ENCODE assay signal across 17 cellular contexts in the genomic region with DNA sequence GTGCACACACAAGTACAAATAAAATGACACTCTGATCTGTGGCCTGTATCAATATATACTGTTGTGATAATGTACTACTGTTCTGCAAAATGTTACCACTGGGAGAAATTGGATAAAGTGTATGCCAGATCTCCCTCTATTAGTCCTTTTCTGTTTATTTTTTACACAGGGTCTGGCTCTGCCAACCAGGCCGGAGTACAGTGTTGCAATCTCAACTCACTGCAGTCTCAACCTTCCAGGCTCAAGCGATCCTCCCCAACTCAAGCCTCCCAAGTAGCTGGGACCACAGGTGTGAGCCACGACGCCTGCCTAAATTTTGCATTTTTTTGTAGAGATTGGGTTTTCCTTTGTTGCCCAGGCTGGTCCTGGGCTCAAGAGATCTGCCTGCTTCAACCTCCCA. TPM values are rescaled to one million over a fixed set of nuclear protein-coding genes. Genes with fewer than 3 reads are reported as not detected.
A peak's percentile ranks its signal among the peaks of the same experiment; 100 is the strongest.
DNase-seq lines count a peak whose midpoint lies in the region; ATAC-seq and TF ChIP-seq lines count a peak whose summit lies in the region.
"Had no signal": no experiment of that assay in that cellular context is flagged by ENCODE, and none has a peak within 500 bp of the region (broad histone marks: within the 10 kb centered on the region; RNA-seq: fewer than 3 reads in every experiment).

No MANE protein-coding gene starts in this region.

- TF ChIP-seq RAD21 in liver (IDR thresholded peaks at IDR 0.05), result peak in 1 of 2 donors; percentile 36

- H3K4me1 Mint-ChIP-seq in type B pancreatic cell (ENCODE audit: unreplicated experiment), result peaks cover 21% of the 10 kb centered on the region

- no peaks in the 10 kb centered on the region for H3K27me3 ChIP-seq in body of pancreas
- no peaks in the 10 kb centered on the region for H3K27me3 ChIP-seq in liver (ENCODE audit: control insufficient read depth in 4 of 4, insufficient read depth in 4 of 4, low read length in 3 of 4)
- H3K27me3 ChIP-seq: heart right ventricle had no signal

- no peak overlapping the region for H3K9ac ChIP-seq in liver (ENCODE audit: low read depth in 1 of 2, low read length in 2 of 2)

- WGBS in body of pancreas, 2 donors, result 20 to 27% methylated on average over 4 of the region's 4 CpGs
- 33% methylated on average over 4 of the region's 4 CpGs for WGBS in liver

- H3K36me3 ChIP-seq in body of pancreas (replicated peaks in 1 of 2; ENCODE audit: insufficient read depth in 1 of 2, low read depth in 2 of 2) (no peaks in the 10 kb centered on the region), liver (ENCODE audit: control insufficient read depth in 4 of 4, insufficient read depth in 3 of 4, low read depth in 1 of 4, low read length in 3 of 4) (no peaks in the 10 kb centered on the region)
- H3K36me3 ChIP-seq: HAP-1, heart right ventricle had no signal

- no peak for TF ChIP-seq POLR2A in body of pancreas (IDR thresholded peaks at IDR 0.05)

- H3K27ac ChIP-seq in body of pancreas, result peak overlapping the region in 2 of 4 donors; percentile 46 to 52
- peak overlapping the region; percentile 78 to 79 for H3K27ac ChIP-seq in liver (ENCODE audit: low read depth in 1 of 2, low read length in 2 of 2)
- H3K27ac ChIP-seq: heart right ventricle had no signal

- intact Hi-C loops in body of pancreas (cut with DNase I) (no loop called here), head of caudate nucleus (cut with DNase I) (no loop called here)

- H3K27ac Mint-ChIP-seq in type B pancreatic cell, result no peak overlapping the region
- H3K27ac Mint-ChIP-seq: activated CD8-positive, alpha-beta T cell treated with anti-CD3 and anti-CD28 coated beads, Interleukin-2, amount 10 ng/mL, durations not matched to agents 7 days and 5 days; activated naive CD4-positive, alpha-beta T cell treated with anti-CD3 and anti-CD28 coated beads for 36 hours had no signal

- peak overlapping the region; percentile 94 for H3K4me3 Mint-ChIP-seq in type B pancreatic cell

- H3K9me3 Mint-ChIP-seq in type B pancreatic cell, result peaks cover 4% of the 10 kb centered on the region
- H3K9me3 Mint-ChIP-seq: activated naive CD4-positive, alpha-beta T cell treated with anti-CD3 and anti-CD28 coated beads for 36 hours had no signal

- peaks cover 27% of the 10 kb centered on the region for H3K4me1 ChIP-seq in body of pancreas
- peaks cover 17 to 38% (median 33%) of the 10 kb centered on the region in 4 donors for H3K4me1 ChIP-seq in liver (ENCODE audit: control insufficient read depth in 4 of 4, insufficient read depth in 4 of 4, low read length in 3 of 4)

- H3K9me3 ChIP-seq in body of pancreas (no peaks in the 10 kb centered on the region), liver (ENCODE audit: control insufficient read depth in 4 of 4, low read length in 3 of 4) (no peaks in the 10 kb centered on the region)
- H3K9me3 ChIP-seq: HAP-1, heart right ventricle had no signal

- TF ChIP-seq CTCF in body of pancreas (IDR thresholded peaks at IDR 0.05) (no peak), liver (IDR thresholded peaks at IDR 0.05; ENCODE audit: low read depth, low read length, missing input control) (no peak), type B pancreatic cell (conservative IDR thresholded peaks at IDR 0.05) (no peak)

- H3K4me3 ChIP-seq in body of pancreas (no peak overlapping the region), liver (ENCODE audit: low read depth in 1 of 3, low read length in 3 of 3) (peak overlapping the region in 2 of 3 donors; percentile 22 to 27)

- H3K27me3 Mint-ChIP-seq in type B pancreatic cell, result peaks cover 3% of the 10 kb centered on the region

- ATAC-seq in body of pancreas (no peak), HG03097 (IDR thresholded peaks at IDR 0.05; ENCODE audit: low FRiP score, unreplicated experiment) (no peak), GM21825 (IDR thresholded peaks at IDR 0.05; ENCODE audit: unreplicated experiment) (no peak)
- ATAC-seq: activated CD8-positive, alpha-beta T cell treated with anti-CD3 and anti-CD28 coated beads, Interleukin-2, amount 10 ng/mL, durations not matched to agents 7 days and 5 days; heart right ventricle had no signal

- peak; percentile 15 for DNase-seq in DMS53 (lab: John Stamatoyannopoulos, UW)
- no peak for DNase-seq in DMS53 treated with DMSO at 0.1 percent for 48 hours (lab: John Stamatoyannopoulos, UW; ENCODE audit: unreplicated experiment)
- DNase-seq in body of pancreas, result peak in 3 of 4 donors; percentile 40 to 52 (median 49)
- no peak for DNase-seq in type B pancreatic cell (ENCODE audit: extremely low spot score, unreplicated experiment)
- no peak for DNase-seq in head of caudate nucleus
- DNase-seq: 8988T; activated CD8-positive, alpha-beta T cell treated with anti-CD3 and anti-CD28 coated beads, Interleukin-2, amount 10 ng/mL, durations not matched to agents 7 days and 5 days; activated naive CD4-positive, alpha-beta T cell treated with anti-CD3 and anti-CD28 coated beads for 36 hours; dermis blood vessel endothelial cell; DMS79 treated with DMSO at 0.1 percent for 48 hours; heart right ventricle; NCI-H2171; substantia nigra had no signal

- H3K36me3 Mint-ChIP-seq in type B pancreatic cell, result peaks cover 13% of the 10 kb centered on the region

TF ChIP-seq in liver, 16 proteins besides CTCF, POLR2A, EP300 and RAD21:
- no peak for TF ChIP-seq JUND (IDR thresholded peaks at IDR 0.05)
- TF ChIP-seq, protein P1, sequence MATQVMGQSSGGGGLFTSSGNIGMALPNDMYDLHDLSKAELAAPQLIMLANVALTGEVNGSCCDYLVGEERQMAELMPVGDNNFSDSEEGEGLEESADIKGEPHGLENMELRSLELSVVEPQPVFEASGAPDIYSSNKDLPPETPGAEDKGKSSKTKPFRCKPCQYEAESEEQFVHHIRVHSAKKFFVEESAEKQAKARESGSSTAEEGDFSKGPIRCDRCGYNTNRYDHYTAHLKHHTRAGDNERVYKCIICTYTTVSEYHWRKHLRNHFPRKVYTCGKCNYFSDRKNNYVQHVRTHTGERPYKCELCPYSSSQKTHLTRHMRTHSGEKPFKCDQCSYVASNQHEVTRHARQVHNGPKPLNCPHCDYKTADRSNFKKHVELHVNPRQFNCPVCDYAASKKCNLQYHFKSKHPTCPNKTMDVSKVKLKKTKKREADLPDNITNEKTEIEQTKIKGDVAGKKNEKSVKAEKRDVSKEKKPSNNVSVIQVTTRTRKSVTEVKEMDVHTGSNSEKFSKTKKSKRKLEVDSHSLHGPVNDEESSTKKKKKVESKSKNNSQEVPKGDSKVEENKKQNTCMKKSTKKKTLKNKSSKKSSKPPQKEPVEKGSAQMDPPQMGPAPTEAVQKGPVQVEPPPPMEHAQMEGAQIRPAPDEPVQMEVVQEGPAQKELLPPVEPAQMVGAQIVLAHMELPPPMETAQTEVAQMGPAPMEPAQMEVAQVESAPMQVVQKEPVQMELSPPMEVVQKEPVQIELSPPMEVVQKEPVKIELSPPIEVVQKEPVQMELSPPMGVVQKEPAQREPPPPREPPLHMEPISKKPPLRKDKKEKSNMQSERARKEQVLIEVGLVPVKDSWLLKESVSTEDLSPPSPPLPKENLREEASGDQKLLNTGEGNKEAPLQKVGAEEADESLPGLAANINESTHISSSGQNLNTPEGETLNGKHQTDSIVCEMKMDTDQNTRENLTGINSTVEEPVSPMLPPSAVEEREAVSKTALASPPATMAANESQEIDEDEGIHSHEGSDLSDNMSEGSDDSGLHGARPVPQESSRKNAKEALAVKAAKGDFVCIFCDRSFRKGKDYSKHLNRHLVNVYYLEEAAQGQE (IDR thresholded peaks at IDR 0.05), result no peak
- no peak for TF ChIP-seq YY1 (IDR thresholded peaks at IDR 0.05)
- no peak for TF ChIP-seq NR2F2 (IDR thresholded peaks at IDR 0.05)
- TF ChIP-seq, protein P2, sequence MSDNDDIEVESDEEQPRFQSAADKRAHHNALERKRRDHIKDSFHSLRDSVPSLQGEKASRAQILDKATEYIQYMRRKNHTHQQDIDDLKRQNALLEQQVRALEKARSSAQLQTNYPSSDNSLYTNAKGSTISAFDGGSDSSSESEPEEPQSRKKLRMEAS (IDR thresholded peaks at IDR 0.05), result no peak
- TF ChIP-seq HNF4A (conservative IDR thresholded peaks at IDR 0.05), result no peak
- TF ChIP-seq RXRA (IDR thresholded peaks at IDR 0.05), result peak in 1 of 2 donors; percentile 22
TF ChIP-seq in liver: peak in this region for 1.

RNA-seq across cellular contexts. Expression of a gene that starts 1.9 kb away (rescaled TPM):
- total RNA-seq in body of pancreas (10 to 100 TPM in 1 of 2 donors, 1 to 10 TPM in 1; 5.2 to 14.5 TPM), liver (1 to 10 TPM; 6.0 to 9.0 TPM), type B pancreatic cell (ENCODE audit: low replicate concordance) (10.9 and 16.3 TPM in 2 replicates)
- polyA plus RNA-seq in liver, result 1 to 10 TPM; 1.3 to 2.8 TPM

Comparison
In these comparisons a context has a peak if more than half of its experiments do, and no peak if none do; other contexts are left out.
1. DNase-seq: peak in DMS53 (single experiment) and body of pancreas (3 of 4); none in DMS53 treated with DMSO at 0.1 percent for 48 hours (single experiment), type B pancreatic cell (single experiment) and head of caudate nucleus (0 of 42).
2. H3K4me3 ChIP-seq: peak in liver (2 of 3); none in body of pancreas (0 of 2).